In genomic region chr1:231866392-231867331, GRCh38 we compare ENCODE assay signal across 8 cellular contexts.
DNase-seq lines count a peak whose midpoint lies in the region; ATAC-seq and TF ChIP-seq lines count a peak whose summit lies in the region.

No MANE protein-coding gene starts in this region.

- H3K4me3 ChIP-seq in gastroesophageal sphincter: no peak overlapping the region

- TF ChIP-seq CTCF in gastroesophageal sphincter (IDR thresholded peaks at IDR 0.05): peak; percentile 81 to 87 (median 84)

- no peaks in the 10 kb centered on the region for H3K36me3 ChIP-seq in gastroesophageal sphincter

- DNase-seq in D341Med (ENCODE audit: low spot score): peak; percentile 80
- peak; percentile 69 for DNase-seq in RPMI8226
- peak; percentile 39 for DNase-seq in activated gamma-delta T cell treated with anti-CD3 and anti-CD28 coated beads, Interleukin-2, amount 50 U/mL, for 16 hours (ENCODE audit: low read depth)
- peak in 8 of 10 donors; percentile 42 to 93 (median 68) for DNase-seq in posterior cingulate gyrus
- no peak for DNase-seq in 8988T

- 27 to 32% methylated on average over 17 to 18 of the region's 18 CpGs for WGBS in gastroesophageal sphincter (ENCODE audit: low coverage in 1 of 2), 2 donors

- TF ChIP-seq EP300 in Ishikawa (IDR thresholded peaks at IDR 0.05; ENCODE audit: borderline replicate concordance) (no peak), gastroesophageal sphincter (IDR thresholded peaks at IDR 0.05) (no peak)

- H3K9me3 ChIP-seq in gastroesophageal sphincter: no peaks in the 10 kb centered on the region

- peaks cover 0 to 25% (median 6%) of the 10 kb centered on the region in 3 donors for H3K4me1 ChIP-seq in gastroesophageal sphincter

- intact Hi-C loops in posterior cingulate gyrus (cut with DNase I): loop anchor here (2.0 kb wide), 2 partner anchors 764 to 1374 kb away; partner anchors contain the start of gene SIPA1L2

- no peaks in the 10 kb centered on the region for H3K27me3 ChIP-seq in gastroesophageal sphincter

- no peak for TF ChIP-seq POLR2A in gastroesophageal sphincter (IDR thresholded peaks at IDR 0.05)

- peak; percentile 40 for ATAC-seq in gastroesophageal sphincter
- no peak for ATAC-seq in HG02884 (IDR thresholded peaks at IDR 0.05; ENCODE audit: unreplicated experiment)

- TF ChIP-seq RAD21 in Ishikawa (IDR thresholded peaks at IDR 0.05; ENCODE audit: low read depth): peak; percentile 90

- no peak overlapping the region for H3K27ac ChIP-seq in gastroesophageal sphincter

TF ChIP-seq in Ishikawa, 13 proteins besides CTCF, POLR2A, EP300 and RAD21:
- TF ChIP-seq USF1 (IDR thresholded peaks at IDR 0.05) (no peak), YY1 (IDR thresholded peaks at IDR 0.05; ENCODE audit: low read depth) (no peak), EGR1 (IDR thresholded peaks at IDR 0.05) (no peak), CREB1 (IDR thresholded peaks at IDR 0.05; ENCODE audit: low read depth) (no peak), MAX (IDR thresholded peaks at IDR 0.05) (no peak), TAF1 (IDR thresholded peaks at IDR 0.05; ENCODE audit: low read depth) (no peak), ZBTB7A (IDR thresholded peaks at IDR 0.05; ENCODE audit: low read depth) (no peak), CEBPB (IDR thresholded peaks at IDR 0.05) (no peak), REST (IDR thresholded peaks at IDR 0.05; ENCODE audit: low read depth) (no peak), TEAD4 (IDR thresholded peaks at IDR 0.05) (no peak), NFIC (IDR thresholded peaks at IDR 0.05) (no peak), TCF12 (IDR thresholded peaks at IDR 0.05; ENCODE audit: low read depth) (no peak), FOXM1 (IDR thresholded peaks at IDR 0.05; ENCODE audit: borderline replicate concordance, low read depth) (no peak)
